Comparison of ENCODE assay signal across 27 cellular contexts in the genomic region with DNA sequence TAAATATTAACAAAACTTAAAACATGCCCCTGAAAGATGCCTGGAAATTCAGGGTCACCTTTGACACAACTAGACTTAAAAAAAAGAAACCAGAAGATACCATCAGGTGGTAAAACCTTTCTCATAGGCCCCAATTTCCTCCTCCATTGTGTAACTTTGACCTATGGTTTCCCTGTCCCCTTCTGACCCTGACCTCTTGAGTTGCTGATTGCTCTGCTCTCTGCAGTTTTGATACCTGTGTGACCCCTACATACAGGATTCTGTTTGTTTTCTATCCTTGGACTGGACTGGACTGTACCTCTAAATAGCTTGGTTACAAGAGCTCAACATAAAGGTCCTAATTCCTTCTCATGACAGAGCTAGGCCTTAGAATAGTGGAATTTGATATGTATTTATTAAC.
"Had no signal": no experiment of that assay in that cellular context is flagged by ENCODE, and none has a peak within 500 bp of the region (broad histone marks: within the 10 kb centered on the region; RNA-seq: fewer than 3 reads in every experiment).

No MANE protein-coding gene starts in this region.

- H3K27me3 ChIP-seq: stomach, suprapubic skin, testis, thyroid gland, tibial artery, tibial nerve, transverse colon, upper lobe of left lung, upper lobe of right lung, uterus, vagina had no signal

- H3K9me3 ChIP-seq: stomach, suprapubic skin, testis, thoracic aorta, thyroid gland, upper lobe of left lung, upper lobe of right lung, uterus, vagina had no signal

- DNase-seq: stimulated activated CD4-positive, alpha-beta T cell treated with anti-CD3 and anti-CD28 coated beads, Interleukin-2, amount 100 ng/mL, for 48 hours; stimulated activated CD4-positive, alpha-beta T cell treated with anti-CD3 and anti-CD28 coated beads, Interleukin-4, amount 100 ng/mL, for 1 hour; stimulated activated CD4-positive, alpha-beta T cell treated with anti-CD3 and anti-CD28 coated beads, Interleukin-4, amount 100 ng/mL, for 24 hours; stimulated activated CD4-positive, alpha-beta T cell treated with anti-CD3 and anti-CD28 coated beads, Interleukin-4, amount 100 ng/mL, for 4 hours; stimulated activated CD8-positive, alpha-beta memory T cell treated with anti-CD3 and anti-CD28 coated beads, Interleukin-4, amount 100 ng/mL, for 48 hours; stimulated activated naive B cell treated with anti-CD40 and anti-IgM and Interleukin-4, amounts not matched to agents 10 μg/mL and 1 μg/mL and 100 μg/mL, for 72 hours; stimulated activated naive CD4-positive, alpha-beta T cell; stimulated activated naive CD4-positive, alpha-beta T cell treated with Interleukin-2 at 50 U/mL for 16 hours; stimulated activated naive CD8-positive, alpha-beta T cell treated with anti-CD3 and anti-CD28 coated beads, Interleukin-15, amount 100 ng/mL, for 72 hours; stimulated activated naive CD8-positive, alpha-beta T cell treated with anti-CD3 and anti-CD28 coated beads, Interleukin-15, Interleukin-2, amounts not matched to agents 100 U/mL and 50 U/mL, for 24 hours; stomach; substantia nigra; testis; thyroid gland; tibial artery; transverse colon; trophoblast cell; upper lobe of left lung; upper lobe of right lung; uterus had no signal

- H3K4me1 ChIP-seq: stomach, suprapubic skin, testis, thyroid gland, tibial artery, tibial nerve, transverse colon, upper lobe of left lung, upper lobe of right lung, uterus, vagina had no signal

- H3K4me3 ChIP-seq: stomach, suprapubic skin, testis, thoracic aorta, thyroid gland, tibial artery, tibial nerve, transverse colon, upper lobe of left lung, upper lobe of right lung, uterus, vagina had no signal

- H3K27ac ChIP-seq: stomach, suprapubic skin, testis, thoracic aorta, thyroid gland, tibial artery, tibial nerve, transverse colon, upper lobe of left lung, upper lobe of right lung, uterus, vagina had no signal

- ATAC-seq: stimulated activated effector memory CD8-positive, alpha-beta T cell treated with anti-CD3 and anti-CD28 coated beads, Interleukin-12 subunit alpha, Interleukin-12 subunit beta, amount 100 ng/mL, for 72 hours; stimulated activated memory B cell treated with anti-CD40 and anti-IgM and Interleukin-4, amounts not matched to agents 10 μg/mL and 1 μg/mL and 100 μg/mL, for 72 hours; stimulated activated naive B cell treated with anti-CD40 and anti-IgM and Interleukin-4, amounts not matched to agents 10 μg/mL and 1 μg/mL and 100 μg/mL, for 72 hours; stimulated activated naive CD8-positive, alpha-beta T cell treated with anti-CD3 and anti-CD28 coated beads, Interleukin-15, amount 100 ng/mL, for 72 hours; stimulated activated naive CD8-positive, alpha-beta T cell treated with anti-CD3 and anti-CD28 coated beads, Interleukin-15, Interleukin-2, amounts not matched to agents 100 U/mL and 50 U/mL, for 24 hours; upper lobe of right lung had no signal

- FAIRE-seq: urothelium cell line had no signal

- H3K36me3 ChIP-seq: stomach, suprapubic skin, thoracic aorta, thyroid gland, tibial artery, tibial nerve, transverse colon, upper lobe of left lung, upper lobe of right lung, uterus, vagina had no signal
